In genomic region chr21:42747267-42747701, GRCh38 we compare ENCODE assay signal across 9 cellular contexts.
DNase-seq lines count a peak whose midpoint lies in the region; ATAC-seq and TF ChIP-seq lines count a peak whose summit lies in the region.
"Had no signal": no experiment of that assay in that cellular context is flagged by ENCODE, and none has a peak within 500 bp of the region (broad histone marks: within the 10 kb centered on the region; RNA-seq: fewer than 3 reads in every experiment).

No MANE protein-coding gene starts in this region.

- H3K9me3 Mint-ChIP-seq in activated naive CD4-positive, alpha-beta T cell treated with anti-CD3 and anti-CD28 coated beads, Interleukin-2, amount 10 ng/mL, durations not matched to agents 7 days and 5 days: no peaks in the 10 kb centered on the region
- H3K9me3 Mint-ChIP-seq in naive B cell: peaks cover 0 to 1% (median 0%) of the 10 kb centered on the region in 7 donors

- peak overlapping the region; percentile 95 for H3K27ac Mint-ChIP-seq in activated naive CD4-positive, alpha-beta T cell treated with anti-CD3 and anti-CD28 coated beads, Interleukin-2, amount 10 ng/mL, durations not matched to agents 7 days and 5 days
- peak overlapping the region; percentile 89 to 97 (median 94) for H3K27ac Mint-ChIP-seq in naive B cell

- H3K4me3 ChIP-seq in thymus (ENCODE audit: low read length) (no peak overlapping the region), psoas muscle (no peak overlapping the region)

- peaks cover 4% of the 10 kb centered on the region for H3K36me3 Mint-ChIP-seq in activated naive CD4-positive, alpha-beta T cell treated with anti-CD3 and anti-CD28 coated beads, Interleukin-2, amount 10 ng/mL, durations not matched to agents 7 days and 5 days
- no peaks in the 10 kb centered on the region for H3K36me3 Mint-ChIP-seq in naive B cell

- H3K9me3 ChIP-seq in thymus (ENCODE audit: control insufficient read depth): no peaks in the 10 kb centered on the region
- H3K9me3 ChIP-seq in psoas muscle: no peaks in the 10 kb centered on the region

- H3K27me3 ChIP-seq in thymus (ENCODE audit: control insufficient read depth, insufficient read depth) (no peaks in the 10 kb centered on the region), psoas muscle (ENCODE audit: insufficient read depth in 3 of 3, low read length in 2 of 3) (peaks cover 0 to 15% (median 6%) of the 10 kb centered on the region in 3 donors)

- H3K4me1 Mint-ChIP-seq in activated naive CD4-positive, alpha-beta T cell treated with anti-CD3 and anti-CD28 coated beads, Interleukin-2, amount 10 ng/mL, durations not matched to agents 7 days and 5 days: peaks cover 27% of the 10 kb centered on the region
- peaks cover 14 to 29% (median 20%) of the 10 kb centered on the region in 3 donors for H3K4me1 Mint-ChIP-seq in naive B cell

- CTCF ChIA-PET in activated naive CD4-positive, alpha-beta T cell treated with anti-CD3 and anti-CD28 coated beads, Interleukin-2, amount 10 ng/mL, durations not matched to agents 7 days and 5 days (lab: Charles Lee): interaction anchor here (0.6 to 1.3 kb wide), 3 partner anchors 34 to 84 kb away, joined by 3 to 4 read pairs (median 3); no protein-coding TSS in a partner anchor

- H3K4me1 ChIP-seq in thymus (ENCODE audit: control insufficient read depth, insufficient read depth, low read length) (peaks cover 19% of the 10 kb centered on the region), psoas muscle (no peaks in the 10 kb centered on the region)

- no peak for DNase-seq in activated naive CD4-positive, alpha-beta T cell treated with anti-CD3 and anti-CD28 coated beads, Interleukin-2, amount 10 ng/mL, durations not matched to agents 7 days and 5 days
- no peak for DNase-seq in activated naive CD4-positive, alpha-beta T cell treated with Interleukin-2 at 50 U/mL for 16 hours
- DNase-seq in naive B cell (no peak), Kasumi-1 (lab: John Stamatoyannopoulos, UW) (no peak), psoas muscle (no peak)
- DNase-seq: NCI-H187 treated with DMSO at 0.1 percent for 48 hours had no signal

- H3K27ac ChIP-seq in adipose tissue (ENCODE audit: low read depth, low read length) (peak overlapping the region; percentile 35), thymus (ENCODE audit: low read depth) (peak overlapping the region; percentile 95), psoas muscle (no peak overlapping the region)

- peak overlapping the region; percentile 54 for H3K4me3 Mint-ChIP-seq in activated naive CD4-positive, alpha-beta T cell treated with anti-CD3 and anti-CD28 coated beads, Interleukin-2, amount 10 ng/mL, durations not matched to agents 7 days and 5 days
- H3K4me3 Mint-ChIP-seq in naive B cell: peak overlapping the region; percentile 72 to 90 (median 82)

- TF ChIP-seq CTCF in psoas muscle (IDR thresholded peaks at IDR 0.05): no peak

- H3K36me3 ChIP-seq in thymus (ENCODE audit: control insufficient read depth, insufficient read depth) (no peaks in the 10 kb centered on the region), psoas muscle (ENCODE audit: insufficient read depth in 1 of 2, low read depth in 1 of 2) (no peaks in the 10 kb centered on the region)

- WGBS in adipose tissue, 3 donors: 71 to 83% (median 75%) methylated on average over 10 of the region's 10 CpGs
- 79% methylated on average over 10 of the region's 10 CpGs for WGBS in thymus
- 65 to 72% (median 66%) methylated on average over 10 of the region's 10 CpGs for WGBS in psoas muscle, 3 donors

- ATAC-seq in naive B cell (ENCODE audit: low read depth in 2 of 2) (peak in 1 of 2 donors; percentile 1), HG03432 (IDR thresholded peaks at IDR 0.05; ENCODE audit: unreplicated experiment) (no peak), psoas muscle (no peak)

- H3K27me3 Mint-ChIP-seq in activated naive CD4-positive, alpha-beta T cell treated with anti-CD3 and anti-CD28 coated beads, Interleukin-2, amount 10 ng/mL, durations not matched to agents 7 days and 5 days: peaks cover 11% of the 10 kb centered on the region
- peaks cover 0 to 12% (median 0%) of the 10 kb centered on the region in 3 donors for H3K27me3 Mint-ChIP-seq in naive B cell

- intact Hi-C loops in psoas muscle (cut with DNase I): no loop called here
